In the genomic region with DNA sequence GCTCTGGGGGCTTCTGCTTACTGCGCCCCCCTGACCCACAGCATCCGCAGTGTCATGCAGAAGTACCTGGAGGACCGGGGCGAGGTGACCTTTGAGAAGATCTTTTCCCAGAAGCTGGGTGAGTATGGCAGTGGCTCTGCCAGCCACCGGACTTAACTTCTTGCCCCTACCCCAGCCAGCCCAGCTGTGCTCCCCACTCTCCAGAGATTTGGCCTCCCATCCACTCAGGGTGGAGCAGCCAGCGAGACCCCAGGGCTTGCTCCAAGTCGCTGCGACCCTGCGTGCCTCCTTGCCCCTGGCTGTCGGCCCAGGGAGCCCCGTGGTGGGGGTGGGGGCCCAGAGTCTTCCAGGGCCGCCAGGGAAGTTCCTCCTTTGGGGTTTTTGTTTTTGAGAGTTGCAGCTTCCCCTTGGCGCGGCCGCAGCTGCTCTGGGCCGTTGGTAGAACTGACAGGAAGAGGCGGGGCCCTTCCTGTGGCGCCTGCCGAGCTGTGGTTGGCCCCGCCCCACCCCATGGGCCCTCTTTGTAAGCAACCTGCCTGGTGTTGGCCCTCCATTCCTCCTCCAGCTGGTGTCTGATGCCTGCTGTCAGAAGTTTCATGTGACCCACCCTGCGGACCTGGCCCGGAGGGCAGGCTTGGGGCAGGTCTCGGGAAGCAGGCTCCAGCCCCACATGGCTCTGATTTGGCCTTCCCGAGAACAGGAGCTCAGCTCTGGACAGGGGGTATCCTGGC, we compare ENCODE assay signal across 8 cellular contexts.
DNase-seq lines count a peak whose midpoint lies in the region; ATAC-seq and FAIRE-seq lines count a peak whose summit lies in the region.

No MANE protein-coding gene starts in this region.

- no peaks in the 10 kb centered on the region for H3K9me3 ChIP-seq in duodenal mucosa (ENCODE audit: control insufficient read depth in 1 of 2, low read length in 2 of 2)

- no peaks in the 10 kb centered on the region for H3K27me3 ChIP-seq in duodenal mucosa (ENCODE audit: control insufficient read depth in 1 of 2, insufficient read depth in 2 of 2, low read length in 2 of 2)

- peak; percentile 84 for DNase-seq in GM18507 (ENCODE audit: extremely low spot score, insufficient read length, low read depth)
- DNase-seq in NCI-H2171 treated with DMSO at 0.1 percent for 48 hours (lab: John Stamatoyannopoulos, UW), result peak; percentile 88
- peak; percentile 91 for DNase-seq in activated CD4-positive, alpha-beta T cell treated with anti-CD3 and anti-CD28 coated beads, Interleukin-2, amount 50 U/mL, for 1 hour
- DNase-seq in midbrain (lab: John Stamatoyannopoulos, UW), result peak; percentile 40
- DNase-seq in stimulated activated CD8-positive, alpha-beta memory T cell treated with anti-CD3 and anti-CD28 coated beads, Interleukin-7, amount 100 ng/mL, for 1 hour (ENCODE audit: low read depth in 2 of 2), result peak; percentile 73 to 77
- no peak for DNase-seq in HK-2 (ENCODE audit: unreplicated experiment)

- peak overlapping the region; percentile 63 to 64 for H3K4me3 ChIP-seq in duodenal mucosa (ENCODE audit: low read depth in 1 of 2, low read length in 2 of 2)

- H3K36me3 ChIP-seq in duodenal mucosa (ENCODE audit: control insufficient read depth in 1 of 2, insufficient read depth in 2 of 2, low read length in 2 of 2), result peaks cover 34 to 57% of the 10 kb centered on the region in 2 donors

- peak overlapping the region; percentile 44 to 59 for H3K9ac ChIP-seq in duodenal mucosa (ENCODE audit: low read depth in 1 of 2, low read length in 2 of 2)

- peaks cover 49 to 70% of the 10 kb centered on the region in 2 donors for H3K4me1 ChIP-seq in duodenal mucosa (ENCODE audit: control insufficient read depth in 1 of 2, insufficient read depth in 2 of 2, low read length in 2 of 2)

- peak; percentile 95 for FAIRE-seq in GM18507 (lab: Jason Lieb, UNC)

- peak; percentile 80 for ATAC-seq in HG02763 (IDR thresholded peaks at IDR 0.05; ENCODE audit: unreplicated experiment)

- peak overlapping the region; percentile 87 for H3K27ac ChIP-seq in duodenal mucosa (ENCODE audit: low read depth, low read length)
